In genomic region chr13:105541565-105541964, GRCh38 we compare ENCODE assay signal across 28 cellular contexts.
"Had no signal": no experiment of that assay in that cellular context is flagged by ENCODE, and none has a peak within 500 bp of the region (broad histone marks: within the 10 kb centered on the region; RNA-seq: fewer than 3 reads in every experiment).

No MANE protein-coding gene starts in this region.

- DNase-seq: activated CD4-positive, alpha-beta T cell treated with anti-CD3 and anti-CD28 coated beads for 1 hour; activated CD4-positive, alpha-beta T cell treated with anti-CD3 and anti-CD28 coated beads for 4 hours; activated CD4-positive, alpha-beta T cell treated with anti-CD3 and anti-CD28 coated beads, Interleukin-2, amount 10 ng/mL, durations not matched to agents 7 days and 5 days; activated CD4-positive, alpha-beta T cell treated with anti-CD3 and anti-CD28 coated beads, Interleukin-2, amount 50 U/mL, for 4 hours; activated CD8-positive, alpha-beta memory T cell treated with anti-CD3 and anti-CD28 coated beads for 24 hours; activated CD8-positive, alpha-beta T cell treated with anti-CD3 and anti-CD28 coated beads for 36 hours; activated effector memory CD4-positive, alpha-beta T cell treated with Interleukin-2 at 50 U/mL for 16 hours; activated gamma-delta T cell treated with Interleukin-2 at 50 U/mL for 16 hours; activated naive CD4-positive, alpha-beta T cell treated with anti-CD3 and anti-CD28 coated beads, Interleukin-2, amount 50 U/mL, for 16 hours; activated naive CD4-positive, alpha-beta T cell treated with Interleukin-2 at 50 U/mL for 16 hours; activated T-cell treated with anti-CD3 and anti-CD28 coated beads, Interleukin-2, amount 50 U/mL, for 4 hours; amniotic stem cell; anterior cingulate cortex; brain microvascular endothelial cell; dorsolateral prefrontal cortex; effector memory CD4-positive, alpha-beta T cell; endodermal cell; head of caudate nucleus; hippocampal formation had no signal

- H3K27me3 ChIP-seq: brain microvascular endothelial cell, dorsolateral prefrontal cortex had no signal

- H3K27ac ChIP-seq: brain microvascular endothelial cell, coronary artery, dorsolateral prefrontal cortex, VCaP had no signal

- ATAC-seq: activated CD8-positive, alpha-beta T cell treated with anti-CD3 and anti-CD28 coated beads for 36 hours; activated T-cell treated with anti-CD3 and anti-CD28 coated beads, Interleukin-2, amount 50 U/mL, for 4 hours; activated T-helper 17 cell treated with anti-CD3 and anti-CD28 coated beads, Interleukin-2, amount 50 U/mL, for 72 hours; esophagus mucosa; WTC11 had no signal

- H3K4me3 ChIP-seq: coronary artery, dorsolateral prefrontal cortex had no signal

- H3K36me3 ChIP-seq: brain microvascular endothelial cell had no signal

- FAIRE-seq: astrocyte, bronchial epithelial cell, frontal cortex, TTC549 had no signal
